ENCODE assay signal across 16 cellular contexts in the genomic region with DNA sequence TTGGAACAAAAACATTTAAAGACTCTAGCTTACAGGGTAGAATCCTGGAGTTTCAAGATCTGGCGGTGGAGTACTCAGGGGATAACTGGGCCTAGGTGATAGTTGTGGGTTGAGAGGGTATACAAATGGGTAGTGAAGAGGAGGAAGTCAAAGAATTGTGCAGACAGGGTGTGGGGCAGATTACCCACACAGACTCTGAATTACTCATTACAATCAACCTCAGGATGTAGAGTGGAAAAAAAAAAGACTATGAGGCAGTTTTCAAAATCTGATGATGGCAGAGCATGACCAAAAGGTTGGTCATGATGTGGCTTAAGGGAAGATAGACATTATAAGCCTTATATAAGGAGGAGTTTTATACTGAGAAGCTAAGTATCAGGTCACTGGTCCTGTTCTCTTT. TPM values are rescaled to one million over a fixed set of nuclear protein-coding genes. Genes with fewer than 3 reads are reported as not detected.
A peak's percentile ranks its signal among the peaks of the same experiment; 100 is the strongest.
DNase-seq lines count a peak whose midpoint lies in the region; ATAC-seq and TF ChIP-seq lines count a peak whose summit lies in the region.
"Had no signal": no experiment of that assay in that cellular context is flagged by ENCODE, and none has a peak within 500 bp of the region (broad histone marks: within the 10 kb centered on the region; RNA-seq: fewer than 3 reads in every experiment).

No MANE protein-coding gene starts in this region.

- POLR2A ChIA-PET in activated CD4-positive, alpha-beta T cell treated with anti-CD3 and anti-CD28 coated beads for 36 hours (lab: Charles Lee): no interaction called here
- POLR2A ChIA-PET in activated CD4-positive, alpha-beta memory T cell treated with anti-CD3 and anti-CD28 coated beads, Interleukin-2, amount 10 ng/mL, durations not matched to agents 7 days and 5 days (lab: Charles Lee): interaction anchor here (1.0 to 1.5 kb wide), 2 partner anchors 14 to 17 kb away, joined by 4 to 5 read pairs; no protein-coding TSS in a partner anchor

- no peak for TF ChIP-seq CTCF in osteoblast (IDR thresholded peaks at IDR 0.05; ENCODE audit: extremely low read depth, low read depth, low read length)

- H3K79me2 ChIP-seq in GM23248 (ENCODE audit: insufficient read depth): no peaks in the 10 kb centered on the region
- H3K79me2 ChIP-seq in osteoblast (ENCODE audit: insufficient read depth, low read length): no peaks in the 10 kb centered on the region

- no peak overlapping the region for H3K4me3 ChIP-seq in GM23248
- H3K4me3 ChIP-seq in osteoblast (ENCODE audit: insufficient read depth, low read length): no peak overlapping the region
- H3K4me3 ChIP-seq: Peyer's patch had no signal

- H3K9ac ChIP-seq in GM23248: no peak overlapping the region

- H4K20me1 ChIP-seq in GM23248 (ENCODE audit: insufficient read depth): no peaks in the 10 kb centered on the region
- no peaks in the 10 kb centered on the region for H4K20me1 ChIP-seq in osteoblast (ENCODE audit: insufficient read depth, low read length)

- peaks cover 54% of the 10 kb centered on the region for H3K36me3 Mint-ChIP-seq in activated CD4-positive, alpha-beta T cell treated with anti-CD3 and anti-CD28 coated beads for 36 hours (ENCODE audit: low read depth)
- H3K36me3 Mint-ChIP-seq in activated CD4-positive, alpha-beta memory T cell treated with anti-CD3 and anti-CD28 coated beads, Interleukin-2, amount 10 ng/mL, durations not matched to agents 7 days and 5 days (ENCODE audit: low read depth): peaks cover 48% of the 10 kb centered on the region

- H3K27ac ChIP-seq in GM23248 (peak overlapping the region; percentile 46), osteoblast (ENCODE audit: low read depth, low read length) (peak overlapping the region; percentile 7)
- H3K27ac ChIP-seq: Peyer's patch had no signal

- peaks cover 27% of the 10 kb centered on the region for H3F3A ChIP-seq in GM23248 (ENCODE audit: insufficient read depth)

- in situ Hi-C loops in GM23248 (cut with MboI): no loop called here

- peaks cover 29% of the 10 kb centered on the region for H3K4me1 ChIP-seq in GM23248 (ENCODE audit: insufficient read depth)
- peaks cover 16% of the 10 kb centered on the region for H3K4me1 ChIP-seq in osteoblast (ENCODE audit: insufficient read depth, low read length)
- H3K4me1 ChIP-seq: Peyer's patch had no signal

- WGBS in GM23248 (ENCODE audit: low coverage in 1 of 2, low lambda C conversion rate in 2 of 2, missing lambda C conversion rate in 2 of 2), 2 experiments: 97 to 100% methylated on average over 1 of the region's 1 CpG

- H3K27me3 Mint-ChIP-seq in activated CD4-positive, alpha-beta T cell treated with anti-CD3 and anti-CD28 coated beads for 36 hours: no peaks in the 10 kb centered on the region
- no peaks in the 10 kb centered on the region for H3K27me3 Mint-ChIP-seq in activated CD4-positive, alpha-beta memory T cell treated with anti-CD3 and anti-CD28 coated beads, Interleukin-2, amount 10 ng/mL, durations not matched to agents 7 days and 5 days
- H3K27me3 Mint-ChIP-seq: effector memory CD8-positive, alpha-beta T cell had no signal

- H3K9me2 ChIP-seq in GM23248 (ENCODE audit: insufficient read depth): no peaks in the 10 kb centered on the region

- H3K4me2 ChIP-seq in GM23248 (ENCODE audit: unreplicated experiment): peak overlapping the region; percentile 5
- H3K4me2 ChIP-seq in osteoblast (ENCODE audit: insufficient read depth, low read length): no peak overlapping the region

- H2AFZ ChIP-seq in GM23248 (no peak overlapping the region), osteoblast (ENCODE audit: low read length) (no peak overlapping the region)

- H3K4me3 Mint-ChIP-seq in activated CD4-positive, alpha-beta T cell treated with anti-CD3 and anti-CD28 coated beads for 36 hours: no peak overlapping the region
- H3K4me3 Mint-ChIP-seq in activated CD4-positive, alpha-beta memory T cell treated with anti-CD3 and anti-CD28 coated beads, Interleukin-2, amount 10 ng/mL, durations not matched to agents 7 days and 5 days: no peak overlapping the region
- H3K4me3 Mint-ChIP-seq: CD14-positive monocyte; effector memory CD8-positive, alpha-beta T cell had no signal

- H3K27ac Mint-ChIP-seq in activated CD4-positive, alpha-beta T cell treated with anti-CD3 and anti-CD28 coated beads for 36 hours: no peak overlapping the region
- peak overlapping the region; percentile 56 for H3K27ac Mint-ChIP-seq in activated CD4-positive, alpha-beta memory T cell treated with anti-CD3 and anti-CD28 coated beads, Interleukin-2, amount 10 ng/mL, durations not matched to agents 7 days and 5 days

- H3K9me3 ChIP-seq in GM23248 (ENCODE audit: low read depth): no peaks in the 10 kb centered on the region
- no peaks in the 10 kb centered on the region for H3K9me3 ChIP-seq in osteoblast (ENCODE audit: low read depth, low read length)
- H3K9me3 ChIP-seq: Peyer's patch had no signal

- peaks cover 4% of the 10 kb centered on the region; the same call in 1 of the 2 replicates for H3K36me3 ChIP-seq in GM23248 (ENCODE audit: low read depth)
- peaks cover 7% of the 10 kb centered on the region for H3K36me3 ChIP-seq in osteoblast (ENCODE audit: insufficient read depth, low read length)

- H3K27me3 ChIP-seq in GM23248 (replicated peaks; ENCODE audit: insufficient read depth) (no peaks in the 10 kb centered on the region), osteoblast (ENCODE audit: insufficient read depth, low read length) (no peaks in the 10 kb centered on the region)
- H3K27me3 ChIP-seq: Peyer's patch had no signal

- ATAC-seq in activated CD4-positive, alpha-beta T cell treated with anti-CD3 and anti-CD28 coated beads for 36 hours: peak; percentile 97
- no peak for ATAC-seq in HG02981 (IDR thresholded peaks at IDR 0.05; ENCODE audit: unreplicated experiment)
- ATAC-seq: effector memory CD8-positive, alpha-beta T cell; left lobe of liver; sciatic nerve; SK-N-SH treated with all-trans-retinoic acid at 6 μM for 48 hours had no signal

- H3K4me1 Mint-ChIP-seq in activated CD4-positive, alpha-beta T cell treated with anti-CD3 and anti-CD28 coated beads for 36 hours: peaks cover 11% of the 10 kb centered on the region
- H3K4me1 Mint-ChIP-seq in activated CD4-positive, alpha-beta memory T cell treated with anti-CD3 and anti-CD28 coated beads, Interleukin-2, amount 10 ng/mL, durations not matched to agents 7 days and 5 days: peaks cover 29% of the 10 kb centered on the region
- H3K4me1 Mint-ChIP-seq: CD14-positive monocyte had no signal

- intact Hi-C loops in activated CD4-positive, alpha-beta T cell treated with anti-CD3 and anti-CD28 coated beads for 36 hours (cut with DNase I, micrococcal nuclease): no loop called here

- peak; percentile 25 for DNase-seq in activated CD4-positive, alpha-beta T cell treated with anti-CD3 and anti-CD28 coated beads for 36 hours
- DNase-seq in activated CD4-positive, alpha-beta T cell treated with anti-CD3 and anti-CD28 coated beads for 4 hours: no peak
- peak; percentile 71 for DNase-seq in GM23248
- peak; percentile 44 for DNase-seq in activated CD4-positive, alpha-beta memory T cell treated with anti-CD3 and anti-CD28 coated beads, Interleukin-2, amount 10 ng/mL, durations not matched to agents 7 days and 5 days
- DNase-seq in osteoblast (ENCODE audit: insufficient read length, low spot score, missing footprints): peak; percentile 85
- DNase-seq in COLO829 (ENCODE audit: low spot score): no peak
- no peak for DNase-seq in HT-29 (ENCODE audit: low spot score)
- DNase-seq: DMS53; effector memory CD8-positive, alpha-beta T cell; Peyer's patch; trophoblast cell had no signal

- CTCF ChIA-PET in activated CD4-positive, alpha-beta T cell treated with anti-CD3 and anti-CD28 coated beads for 36 hours (lab: Charles Lee): interaction anchor here (0.6 kb wide), 1 partner anchor 177 kb away, joined by 3 read pairs; no protein-coding TSS in a partner anchor
- CTCF ChIA-PET in activated CD4-positive, alpha-beta memory T cell treated with anti-CD3 and anti-CD28 coated beads, Interleukin-2, amount 10 ng/mL, durations not matched to agents 7 days and 5 days (lab: Charles Lee): no interaction called here

- no peaks in the 10 kb centered on the region for H3K9me3 Mint-ChIP-seq in activated CD4-positive, alpha-beta T cell treated with anti-CD3 and anti-CD28 coated beads for 36 hours (ENCODE audit: low read depth)
- no peaks in the 10 kb centered on the region for H3K9me3 Mint-ChIP-seq in activated CD4-positive, alpha-beta memory T cell treated with anti-CD3 and anti-CD28 coated beads, Interleukin-2, amount 10 ng/mL, durations not matched to agents 7 days and 5 days
- H3K9me3 Mint-ChIP-seq: effector memory CD8-positive, alpha-beta T cell had no signal

RNA-seq across cellular contexts. Expression of gene GLIS1, which starts 44.1 kb away (rescaled TPM):
- not detected for total RNA-seq in activated CD4-positive, alpha-beta T cell treated with anti-CD3 and anti-CD28 coated beads for 36 hours
- total RNA-seq in GM23248 (2014; rRNA removed; shearing (Covaris generic)): 0.22 and 1.0 TPM in 2 replicates
- polyA plus RNA-seq in GM23248 (2016; fragmentation: Nextera tagmentation; extraction: Ambion mirVana): 0.25 and 0.61 TPM in 2 replicates
- total RNA-seq in activated CD4-positive, alpha-beta memory T cell treated with anti-CD3 and anti-CD28 coated beads, Interleukin-2, amount 10 ng/mL, durations not matched to agents 7 days and 5 days: not detected
- total RNA-seq in osteoblast: 2.4 and 2.9 TPM in 2 replicates
- not detected in 2 replicates for total RNA-seq in HT-29 (2014; rRNA removed; shearing (Covaris generic))
- total RNA-seq: left lobe of liver had no signal
- polyA plus RNA-seq: CD14-positive monocyte had no signal

RNA-seq across cellular contexts. Expression of gene NDC1, which starts 55.0 kb away (rescaled TPM):
- 10 to 100 TPM; 31.2 to 38.5 TPM for total RNA-seq in activated CD4-positive, alpha-beta T cell treated with anti-CD3 and anti-CD28 coated beads for 36 hours
- total RNA-seq in GM23248 (2014; rRNA removed; shearing (Covaris generic)): 20.1 and 23.0 TPM in 2 replicates
- polyA plus RNA-seq in GM23248 (2016; fragmentation: Nextera tagmentation; extraction: Ambion mirVana): 8.2 and 9.1 TPM in 2 replicates
- total RNA-seq in activated CD4-positive, alpha-beta memory T cell treated with anti-CD3 and anti-CD28 coated beads, Interleukin-2, amount 10 ng/mL, durations not matched to agents 7 days and 5 days: 10 to 100 TPM; 23.2 to 24.7 TPM
- total RNA-seq in osteoblast: 12.7 and 14.7 TPM in 2 replicates
- total RNA-seq in HT-29 (2014; rRNA removed; shearing (Covaris generic)): 28.8 and 29.5 TPM in 2 replicates

Comparison
In these comparisons a context has a peak if more than half of its experiments do, and no peak if none do; other contexts are left out.
1. DNase-seq: peak in activated CD4-positive, alpha-beta T cell treated with anti-CD3 and anti-CD28 coated beads for 36 hours (single experiment), GM23248 (single experiment), activated CD4-positive, alpha-beta memory T cell treated with anti-CD3 and anti-CD28 coated beads, Interleukin-2, amount 10 ng/mL, durations not matched to agents 7 days and 5 days (single experiment) and osteoblast (single experiment); none in activated CD4-positive, alpha-beta T cell treated with anti-CD3 and anti-CD28 coated beads for 4 hours (0 of 2), COLO829 (single experiment) and HT-29 (single experiment).